In the genomic region with DNA sequence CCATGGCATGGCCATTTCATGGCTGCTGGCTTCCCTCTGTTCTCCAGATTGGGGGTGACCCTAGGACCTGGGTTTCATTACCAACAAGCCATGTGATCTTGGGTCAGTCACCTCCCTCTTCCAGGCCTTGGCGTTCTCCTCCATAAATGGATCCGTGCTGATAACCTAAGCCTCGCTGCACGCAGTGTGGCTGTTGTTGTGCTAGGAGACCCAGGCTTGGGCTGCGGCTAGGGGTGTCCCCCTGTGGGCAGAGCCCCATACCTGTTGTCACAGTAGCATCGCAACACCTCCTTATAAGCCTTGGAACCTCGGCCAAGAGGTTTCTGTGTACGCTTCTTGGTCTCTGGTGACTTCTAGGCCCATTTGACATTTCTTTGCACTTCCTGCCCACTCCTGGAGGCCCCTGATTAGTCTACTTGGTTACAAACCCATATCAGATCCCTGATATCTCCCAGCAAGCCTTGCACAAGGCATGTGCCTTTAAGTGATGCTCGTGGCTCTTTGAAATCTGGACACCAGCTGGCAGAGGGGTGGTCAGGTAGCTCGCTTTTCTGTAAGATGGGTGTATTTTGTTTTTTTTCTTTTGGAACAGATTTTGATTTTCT, we compare ENCODE assay signal across 16 cellular contexts. TPM values are rescaled to one million over a fixed set of nuclear protein-coding genes. Genes with fewer than 3 reads are reported as not detected.
DNase-seq lines count a peak whose midpoint lies in the region; FAIRE-seq and TF ChIP-seq lines count a peak whose summit lies in the region.
"Had no signal": no experiment of that assay in that cellular context is flagged by ENCODE, and none has a peak within 500 bp of the region (broad histone marks: within the 10 kb centered on the region; RNA-seq: fewer than 3 reads in every experiment).

No MANE protein-coding gene starts in this region.

- H3K9me3 ChIP-seq in AG04450 (ENCODE audit: control insufficient read depth, insufficient read depth, low read length) (no peaks in the 10 kb centered on the region), KOPT-K1 (ENCODE audit: insufficient read depth, low read length, poor library complexity, severe bottlenecking) (no peaks in the 10 kb centered on the region), breast epithelium (no peaks in the 10 kb centered on the region), trophoblast cell (ENCODE audit: insufficient read depth, low read depth, low read length) (no peaks in the 10 kb centered on the region), PC-9 (ENCODE audit: insufficient read depth, low read depth) (no peaks in the 10 kb centered on the region)
- H3K9me3 ChIP-seq: MG63 had no signal

- no peak overlapping the region for H2BK5ac ChIP-seq in trophoblast cell (ENCODE audit: low read depth, low read length, poor library complexity)

- no peak overlapping the region for H3K18ac ChIP-seq in trophoblast cell (ENCODE audit: low read length)

- H3K27me3 ChIP-seq in AG04450 (ENCODE audit: control insufficient read depth, insufficient read depth, low read length), result no peaks in the 10 kb centered on the region
- no peaks in the 10 kb centered on the region for H3K27me3 ChIP-seq in breast epithelium
- no peaks in the 10 kb centered on the region for H3K27me3 ChIP-seq in trophoblast cell (ENCODE audit: insufficient read depth, low read length)
- H3K27me3 ChIP-seq in PC-9 (ENCODE audit: insufficient read depth, low read depth), result no peaks in the 10 kb centered on the region
- H3K27me3 ChIP-seq: hepatocyte, MG63 had no signal

- H3K4me2 ChIP-seq in trophoblast cell (ENCODE audit: low read length) (no peak overlapping the region), PC-9 (no peak overlapping the region)
- H3K4me2 ChIP-seq: hepatocyte had no signal

- FAIRE-seq in urothelium cell line (lab: Jason Lieb, UNC), result no peak

- H3K14ac ChIP-seq in trophoblast cell (ENCODE audit: low read length), result no peak overlapping the region

- H2AFZ ChIP-seq in trophoblast cell (ENCODE audit: insufficient read depth, low read length, poor library complexity) (no peak overlapping the region), PC-9 (no peak overlapping the region)
- H2AFZ ChIP-seq: hepatocyte had no signal

- H3K23ac ChIP-seq in trophoblast cell (ENCODE audit: low read length), result no peak overlapping the region

- no peak overlapping the region for H4K8ac ChIP-seq in trophoblast cell (ENCODE audit: low read depth, low read length)

- H4K91ac ChIP-seq in trophoblast cell (ENCODE audit: low read depth, low read length), result no peak overlapping the region

- no peaks in the 10 kb centered on the region for H3K9me2 ChIP-seq in PC-9 (ENCODE audit: insufficient read depth)

- H2BK12ac ChIP-seq in trophoblast cell (ENCODE audit: low read length), result no peak overlapping the region

- H2AK5ac ChIP-seq in trophoblast cell (ENCODE audit: low read length), result no peak overlapping the region

- H3K79me1 ChIP-seq in trophoblast cell (ENCODE audit: low read length), result no peaks in the 10 kb centered on the region

- DNase-seq in AG04450 (ENCODE audit: low read depth, low spot score) (no peak), breast epithelium (ENCODE audit: low spot score in 2 of 2) (no peak), trophoblast cell (no peak), NCI-H2081 (lab: John Stamatoyannopoulos, UW) (no peak), urothelium cell line (ENCODE audit: low spot score) (no peak), PC-9 (no peak)
- DNase-seq in activated CD4-positive, alpha-beta T cell treated with anti-CD3 and anti-CD28 coated beads, Interleukin-2, amount 50 U/mL, for 48 hours, result no peak
- DNase-seq: activated CD4-positive, alpha-beta T cell treated with anti-CD3 and anti-CD28 coated beads, Interleukin-2, amount 50 U/mL, for 1 hour; activated T-cell treated with anti-CD3 and anti-CD28 coated beads, Interleukin-2, amount 50 U/mL, for 48 hours; amygdala; kidney glomerular epithelial cell; MG63; NCI-H2107 had no signal

- peak overlapping the region; percentile 72 for H3K4ac ChIP-seq in trophoblast cell (ENCODE audit: low read depth, low read length)

- intact Hi-C loops in breast epithelium (cut with DNase I; ENCODE audit: low total_unique reads), result no loop called here
- intact Hi-C loops in PC-9 (cut with micrococcal nuclease; ENCODE audit: unreplicated experiment), result no loop called here

- H3K9ac ChIP-seq in trophoblast cell (ENCODE audit: low read length), result no peak overlapping the region

- peaks cover 10% of the 10 kb centered on the region; the same call in 1 of the 2 replicates for H3F3A ChIP-seq in PC-9 (ENCODE audit: insufficient read depth, low read depth)

- no CpG with 5 or more reads among the region's 10 CpGs for WGBS in trophoblast cell (ENCODE audit: extremely low coverage, insufficient coverage, insufficient read length)

- POLR2A ChIA-PET in AG04450 (lab: Yijun Ruan, JAX) (no interaction called here), PC-9 (lab: Charles Lee; ENCODE audit: unreplicated experiment) (no interaction called here)

- no peak for TF ChIP-seq POLR2A in breast epithelium (IDR thresholded peaks at IDR 0.05)

- CTCF ChIA-PET in AG04450 (lab: Charles Lee) (no interaction called here), PC-9 (lab: Charles Lee) (interaction anchor here (0.6 kb wide), 1 partner anchor 14 kb away, joined by 4 read pairs; no protein-coding TSS in a partner anchor)

- peaks cover 85% of the 10 kb centered on the region for H4K20me1 ChIP-seq in PC-9 (ENCODE audit: insufficient read depth)

- peak overlapping the region; percentile 11 for H3K27ac ChIP-seq in AG04450 (ENCODE audit: low read depth, low read length)
- H3K27ac ChIP-seq in KOPT-K1 (ENCODE audit: low read depth, low read length, poor library complexity, severe bottlenecking), result peak overlapping the region; percentile 53
- H3K27ac ChIP-seq in breast epithelium, result peak overlapping the region; percentile 57 to 93
- no peak overlapping the region for H3K27ac ChIP-seq in trophoblast cell (ENCODE audit: low read depth, low read length)
- no peak overlapping the region for H3K27ac ChIP-seq in PC-9

- H2BK120ac ChIP-seq in trophoblast cell (ENCODE audit: insufficient read depth, low read length, poor library complexity), result no peak overlapping the region

- H3K36me3 ChIP-seq in KOPT-K1 (ENCODE audit: insufficient read depth, low read length) (no peaks in the 10 kb centered on the region), breast epithelium (no peaks in the 10 kb centered on the region), trophoblast cell (ENCODE audit: control insufficient read depth in 1 of 2, insufficient read depth in 2 of 2, low read length in 2 of 2) (peaks cover 22 to 24% of the 10 kb centered on the region in 2 experiments), PC-9 (ENCODE audit: low read depth) (no peaks in the 10 kb centered on the region)

- no TSS peak for BruUV-seq in PC-9 (replicated peaks; lab: Mats Ljungman, UMichigan)

- H3K79me2 ChIP-seq in trophoblast cell (ENCODE audit: control insufficient read depth, insufficient read depth, low read length, poor library complexity) (peaks cover 53% of the 10 kb centered on the region), PC-9 (ENCODE audit: low read depth) (peaks cover 92% of the 10 kb centered on the region)

- no peak overlapping the region for H4K12ac ChIP-seq in trophoblast cell (ENCODE audit: low read depth, low read length)

- H3K4me3 ChIP-seq in AG04450 (ENCODE audit: low read depth, low read length) (no peak overlapping the region), breast epithelium (no peak overlapping the region), trophoblast cell (ENCODE audit: low read depth, low read length) (no peak overlapping the region), PC-9 (no peak overlapping the region)
- H3K4me3 ChIP-seq: coronary artery, hepatocyte, MG63 had no signal

- H3K4me1 ChIP-seq in breast epithelium, result peaks cover 14 to 39% of the 10 kb centered on the region in 2 donors
- H3K4me1 ChIP-seq in trophoblast cell (ENCODE audit: control insufficient read depth in 1 of 2, insufficient read depth in 2 of 2, low read length in 2 of 2), result peaks cover 12 to 19% of the 10 kb centered on the region in 2 experiments
- H3K4me1 ChIP-seq in PC-9 (replicated peaks; ENCODE audit: insufficient read depth), result peaks cover 10% of the 10 kb centered on the region

- TF ChIP-seq CTCF in AG04450 (IDR thresholded peaks at IDR 0.05; ENCODE audit: low read depth, low read length) (no peak), breast epithelium (IDR thresholded peaks at IDR 0.05) (no peak), PC-9 (conservative IDR thresholded peaks at IDR 0.05) (no peak)

RNA-seq across cellular contexts. Expression of a gene that starts 23.6 kb away (rescaled TPM):
- 7.6 and 12.8 TPM in 2 replicates for polyA plus RNA-seq in AG04450 (2011; rRNA removed)
- polyA minus RNA-seq in AG04450 (2011; rRNA and poly(A)+ RNA removed), result 16.5 and 21.3 TPM in 2 replicates
- total RNA-seq in breast epithelium (10 to 100 TPM; 34.4 to 63.7 (median 39.8) TPM), PC-9 (2021) (47.6 and 48.5 TPM in 2 replicates)
- polyA plus RNA-seq in trophoblast cell (2013), result 52.4 and 54.3 TPM in 2 replicates

Comparison
In these comparisons a context has a peak if more than half of its experiments do, and no peak if none do; other contexts are left out.
1. H3K27ac ChIP-seq: peak in AG04450 (single experiment), KOPT-K1 (single experiment) and breast epithelium (2 of 2); none in trophoblast cell (single experiment) and PC-9 (single experiment).